In genomic region chr2:179051250-179051649, GRCh38 we compare ENCODE assay signal across 19 cellular contexts. TPM values are rescaled to one million over a fixed set of nuclear protein-coding genes. Genes with fewer than 3 reads are reported as not detected.
DNase-seq lines count a peak whose midpoint lies in the region; ATAC-seq and TF ChIP-seq lines count a peak whose summit lies in the region.
"Had no signal": no experiment of that assay in that cellular context is flagged by ENCODE, and none has a peak within 500 bp of the region (broad histone marks: within the 10 kb centered on the region; RNA-seq: fewer than 3 reads in every experiment).

No MANE protein-coding gene starts in this region.

- H3K36me3 Mint-ChIP-seq in CD4-positive, alpha-beta T cell (ENCODE audit: low read depth), result peaks cover 7% of the 10 kb centered on the region
- H3K36me3 Mint-ChIP-seq in nephron progenitor cell (ENCODE audit: low read depth), result no peaks in the 10 kb centered on the region
- H3K36me3 Mint-ChIP-seq: immature natural killer cell, memory B cell had no signal

- H3K79me2 ChIP-seq in KMS-11 (ENCODE audit: insufficient read depth, low read depth), result no peaks in the 10 kb centered on the region

- H3K4me3 ChIP-seq in KMS-11 (IDR thresholded peaks at IDR 0.05; ENCODE audit: insufficient read depth, low read depth, low read length) (no peak overlapping the region), heart right ventricle (no peak overlapping the region), left lung (no peak overlapping the region), lower lobe of right lung (no peak overlapping the region)
- H3K4me3 ChIP-seq: coronary artery, right lobe of liver had no signal

- peaks cover 49% of the 10 kb centered on the region for H3K4me1 Mint-ChIP-seq in CD4-positive, alpha-beta T cell (ENCODE audit: low read depth)
- H3K4me1 Mint-ChIP-seq in nephron progenitor cell, result no peaks in the 10 kb centered on the region

- no peaks in the 10 kb centered on the region for H3K9me3 ChIP-seq in CD4-positive, alpha-beta T cell (ENCODE audit: control insufficient read depth, low read length)
- H3K9me3 ChIP-seq in heart right ventricle, result no peaks in the 10 kb centered on the region
- no peaks in the 10 kb centered on the region for H3K9me3 ChIP-seq in left lung
- no peaks in the 10 kb centered on the region for H3K9me3 ChIP-seq in lower lobe of right lung
- H3K9me3 ChIP-seq: neutrophil, right lobe of liver had no signal

- TF ChIP-seq CTCF in CD4-positive, alpha-beta T cell (IDR thresholded peaks at IDR 0.05), result no peak
- TF ChIP-seq CTCF in KMS-11 (conservative IDR thresholded peaks at IDR 0.05; ENCODE audit: low read depth, low read length), result no peak
- TF ChIP-seq CTCF in heart right ventricle (IDR thresholded peaks at IDR 0.05), result no peak
- no peak for TF ChIP-seq CTCF in nephron progenitor cell (IDR thresholded peaks at IDR 0.05)
- no peak for TF ChIP-seq CTCF in left lung (IDR thresholded peaks at IDR 0.05)
- TF ChIP-seq CTCF in lower lobe of right lung (IDR thresholded peaks at IDR 0.05), result no peak

- H3K4me3 Mint-ChIP-seq in CD4-positive, alpha-beta T cell, result no peak overlapping the region
- H3K4me3 Mint-ChIP-seq in nephron progenitor cell, result peak overlapping the region; percentile 29
- H3K4me3 Mint-ChIP-seq: activated naive CD4-positive, alpha-beta T cell treated with anti-CD3 and anti-CD28 coated beads for 36 hours; immature natural killer cell; memory B cell had no signal

- POLR2A ChIA-PET in CD4-positive, alpha-beta T cell (lab: Charles Lee), result interaction anchor here (3.0 kb wide), 1 partner anchor 20 kb away, joined by 52 read pairs; no protein-coding TSS in a partner anchor

- no peaks in the 10 kb centered on the region for H3K27me3 Mint-ChIP-seq in CD4-positive, alpha-beta T cell
- H3K27me3 Mint-ChIP-seq in nephron progenitor cell (ENCODE audit: low read depth, poor library complexity), result no peaks in the 10 kb centered on the region
- H3K27me3 Mint-ChIP-seq: memory B cell had no signal

- 34 to 50% methylated on average over 4 of the region's 4 CpGs for WGBS in heart right ventricle, 2 donors

- no peak overlapping the region for H3K27ac ChIP-seq in CD4-positive, alpha-beta T cell (ENCODE audit: low read depth, low read length)
- H3K27ac ChIP-seq in KMS-11, result no peak overlapping the region
- H3K27ac ChIP-seq in heart right ventricle, result peak overlapping the region; percentile 66 to 91 (median 80)
- no peak overlapping the region for H3K27ac ChIP-seq in left lung
- no peak overlapping the region for H3K27ac ChIP-seq in lower lobe of right lung
- H3K27ac ChIP-seq: coronary artery, neutrophil, right lobe of liver had no signal

- no peak overlapping the region for H2AFZ ChIP-seq in KMS-11 (ENCODE audit: low read depth)

- peak overlapping the region; percentile 42; the same call in 1 of the 2 replicates for H3K4me2 ChIP-seq in KMS-11

- DNase-seq in CD4-positive, alpha-beta T cell, result no peak
- DNase-seq in heart right ventricle (no peak), nephron progenitor cell (no peak), left lung (no peak), middle frontal gyrus (ENCODE audit: extremely low spot score, low spot score) (no peak), lower lobe of right lung (no peak), NCI-H2107 treated with DMSO at 0.1 percent for 48 hours (lab: John Stamatoyannopoulos, UW; ENCODE audit: unreplicated experiment) (no peak)
- DNase-seq: activated naive CD4-positive, alpha-beta T cell treated with anti-CD3 and anti-CD28 coated beads for 36 hours; foreskin melanocyte; immature natural killer cell; IMR-90; NCI-H2029 treated with DMSO at 0.1 percent for 48 hours; NCI-H524 treated with DMSO at 0.1 percent for 48 hours; right lobe of liver; stimulated activated CD4-positive, alpha-beta T cell treated with anti-CD3 and anti-CD28 coated beads, Interleukin-2, amount 100 ng/mL, for 24 hours had no signal

- H3K36me3 ChIP-seq in KMS-11 (ENCODE audit: insufficient read depth) (no peaks in the 10 kb centered on the region), heart right ventricle (peaks cover 0 to 8% (median 0%) of the 10 kb centered on the region in 9 donors), left lung (no peaks in the 10 kb centered on the region), lower lobe of right lung (no peaks in the 10 kb centered on the region)
- H3K36me3 ChIP-seq: neutrophil, right lobe of liver had no signal

- H4K20me1 ChIP-seq in KMS-11 (ENCODE audit: insufficient read depth), result no peaks in the 10 kb centered on the region

- CTCF ChIA-PET in CD4-positive, alpha-beta T cell (lab: Charles Lee), result no interaction called here

- intact Hi-C loops in CD4-positive, alpha-beta T cell (cut with DNase I, micrococcal nuclease), result no loop called here
- intact Hi-C loops in heart right ventricle (cut with DNase I) (loop anchor here in 2 of 10 donors (10.0 kb wide), 1 partner anchor 74 kb away; no protein-coding TSS in a partner anchor), left lung (cut with DNase I) (no loop called here), lower lobe of right lung (cut with DNase I) (no loop called here)

- no peak overlapping the region for H3K9ac ChIP-seq in KMS-11

- no peaks in the 10 kb centered on the region for H3K9me3 Mint-ChIP-seq in CD4-positive, alpha-beta T cell
- H3K9me3 Mint-ChIP-seq in nephron progenitor cell, result peaks cover under 1% of the 10 kb centered on the region
- H3K9me3 Mint-ChIP-seq: activated naive CD4-positive, alpha-beta T cell treated with anti-CD3 and anti-CD28 coated beads for 36 hours; immature natural killer cell; memory B cell had no signal

- ATAC-seq in CD4-positive, alpha-beta T cell (ENCODE audit: poor library complexity), result no peak
- peak; percentile 5 to 61 (median 20) for ATAC-seq in heart right ventricle
- no peak for ATAC-seq in left lung
- no peak for ATAC-seq in lower lobe of right lung

- H3K27ac Mint-ChIP-seq in CD4-positive, alpha-beta T cell, result peak overlapping the region; percentile 90
- H3K27ac Mint-ChIP-seq in nephron progenitor cell, result peak overlapping the region; percentile 17
- H3K27ac Mint-ChIP-seq: activated naive CD4-positive, alpha-beta T cell treated with anti-CD3 and anti-CD28 coated beads for 36 hours; immature natural killer cell had no signal

- H3K27me3 ChIP-seq in CD4-positive, alpha-beta T cell (ENCODE audit: control insufficient read depth, insufficient read depth, low read length), result no peaks in the 10 kb centered on the region
- H3K27me3 ChIP-seq in KMS-11 (ENCODE audit: insufficient read depth, low read depth), result no peaks in the 10 kb centered on the region
- no peaks in the 10 kb centered on the region for H3K27me3 ChIP-seq in heart right ventricle
- H3K27me3 ChIP-seq in left lung, result no peaks in the 10 kb centered on the region
- H3K27me3 ChIP-seq in lower lobe of right lung (ENCODE audit: low read depth), result no peaks in the 10 kb centered on the region
- H3K27me3 ChIP-seq: neutrophil, right lobe of liver had no signal

- peaks cover 28% of the 10 kb centered on the region for H3K4me1 ChIP-seq in KMS-11 (ENCODE audit: low read depth, poor library complexity, severe bottlenecking)
- H3K4me1 ChIP-seq in heart right ventricle, result peaks cover 4 to 37% (median 16%) of the 10 kb centered on the region in 9 donors
- peaks cover 4 to 8% of the 10 kb centered on the region in 2 donors for H3K4me1 ChIP-seq in left lung
- peaks cover 20% of the 10 kb centered on the region for H3K4me1 ChIP-seq in lower lobe of right lung

RNA-seq across cellular contexts. Expression of gene CCDC141, which starts 1.3 kb away (rescaled TPM):
- 10 to 100 TPM; 30.6 to 31.5 TPM for total RNA-seq in CD4-positive, alpha-beta T cell
- total RNA-seq in heart right ventricle (100 to 1,000 TPM; 138 to 379 (median 236) TPM), left lung (10 to 100 TPM; 22.5 to 29.6 TPM), lower lobe of right lung (40.5 TPM)
- polyA plus RNA-seq in heart right ventricle, result 10 to 100 TPM in 1 of 2 donors, 1 to 10 TPM in 1; 5.2 to 15.2 TPM
- total RNA-seq: IMR-90 had no signal
- polyA plus RNA-seq: IMR-90 had no signal

Comparison
In these comparisons a context has a peak if more than half of its experiments do, and no peak if none do; other contexts are left out.
1. ATAC-seq: peak in heart right ventricle (8 of 8); none in CD4-positive, alpha-beta T cell (single experiment), left lung (single experiment) and lower lobe of right lung (0 of 2).
2. H3K27ac ChIP-seq: peak in heart right ventricle (10 of 10); none in CD4-positive, alpha-beta T cell (single experiment), KMS-11 (single experiment), left lung (0 of 2) and lower lobe of right lung (single experiment).